8 cellular contexts compared by ENCODE assay signal in the genomic region with DNA sequence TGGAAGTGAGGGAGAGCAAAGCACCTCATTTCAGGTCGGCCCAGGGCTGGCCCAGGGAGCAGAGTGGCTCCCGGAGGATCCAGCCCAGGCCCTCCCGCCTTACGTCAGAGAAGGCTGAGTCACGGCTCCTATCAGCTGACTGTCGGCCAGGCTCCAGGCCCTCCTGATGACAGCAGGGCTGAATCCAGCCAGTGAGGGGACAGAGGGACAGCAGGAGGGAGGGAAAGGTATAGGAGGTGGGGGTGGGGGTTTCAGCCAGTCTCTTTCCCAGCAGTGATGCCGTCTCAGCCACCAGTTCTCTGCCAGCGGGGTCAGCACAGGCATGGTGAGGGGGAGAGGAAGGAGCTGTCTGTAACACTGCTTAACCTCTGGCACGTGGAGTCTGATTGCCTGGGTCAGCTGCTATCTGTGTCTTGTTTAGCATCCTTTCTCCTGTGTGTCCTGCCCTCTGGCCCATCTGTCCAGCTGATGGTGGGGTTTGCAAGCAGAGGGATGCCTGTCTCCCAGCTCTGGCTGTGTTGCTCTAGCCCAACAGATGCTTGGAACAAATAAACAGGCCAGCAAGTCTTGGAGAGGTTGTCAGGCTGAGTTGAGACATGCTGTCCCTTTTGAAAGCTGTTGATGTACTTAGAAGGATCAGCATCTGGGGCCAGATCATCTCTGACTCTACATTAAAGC.
DNase-seq lines count a peak whose midpoint lies in the region; ATAC-seq lines count a peak whose summit lies in the region.

No MANE protein-coding gene starts in this region.

- DNase-seq in HT-29 (ENCODE audit: low spot score) = peak; percentile 56
- DNase-seq in brain pericyte (ENCODE audit: low read depth, low spot score) = peak; percentile 86
- DNase-seq in kidney tubule cell (ENCODE audit: low spot score) = peak; percentile 78
- no peak for DNase-seq in GF-D8 (lab: John Stamatoyannopoulos, UW)
- no peak for DNase-seq in activated naive CD4-positive, alpha-beta T cell treated with Interleukin-2 at 50 U/mL for 16 hours
- no peak for DNase-seq in NCI-H2107 treated with DMSO at 0.1 percent for 48 hours (lab: John Stamatoyannopoulos, UW; ENCODE audit: unreplicated experiment)

- H3K4me3 ChIP-seq in subcutaneous abdominal adipose tissue (ENCODE audit: low read depth in 1 of 5, low read length in 5 of 5) = no peak overlapping the region

- H3K9ac ChIP-seq in subcutaneous abdominal adipose tissue (ENCODE audit: low read length in 5 of 5) = peak overlapping the region in 4 of 5 donors; percentile 28 to 69 (median 48)

- H3K36me3 ChIP-seq in subcutaneous abdominal adipose tissue (ENCODE audit: control insufficient read depth in 5 of 5, insufficient read depth in 5 of 5, low read length in 5 of 5) = no peaks in the 10 kb centered on the region

- no peak for ATAC-seq in GM21529 (IDR thresholded peaks at IDR 0.05; ENCODE audit: unreplicated experiment)

- H3K9me3 ChIP-seq in subcutaneous abdominal adipose tissue (ENCODE audit: control insufficient read depth in 5 of 5, low read length in 5 of 5) = no peaks in the 10 kb centered on the region

- peaks cover 18 to 43% (median 36%) of the 10 kb centered on the region in 5 donors for H3K4me1 ChIP-seq in subcutaneous abdominal adipose tissue (ENCODE audit: control insufficient read depth in 5 of 5, insufficient read depth in 5 of 5, low read length in 5 of 5)

- H3K27ac ChIP-seq in subcutaneous abdominal adipose tissue (ENCODE audit: low read depth, low read length) = peak overlapping the region; percentile 92

- peaks cover 0 to 3% (median 0%) of the 10 kb centered on the region in 5 donors for H3K27me3 ChIP-seq in subcutaneous abdominal adipose tissue (ENCODE audit: control insufficient read depth in 5 of 5, insufficient read depth in 4 of 5, low read length in 5 of 5)

Comparison
In these comparisons a context has a peak if more than half of its experiments do, and no peak if none do; other contexts are left out.
1. DNase-seq: peak in HT-29 (single experiment), brain pericyte (single experiment) and kidney tubule cell (single experiment); none in GF-D8 (single experiment), activated naive CD4-positive, alpha-beta T cell treated with Interleukin-2 at 50 U/mL for 16 hours (single experiment) and NCI-H2107 treated with DMSO at 0.1 percent for 48 hours (single experiment).